ENCODE assay signal across 18 cellular contexts in the genomic region with DNA sequence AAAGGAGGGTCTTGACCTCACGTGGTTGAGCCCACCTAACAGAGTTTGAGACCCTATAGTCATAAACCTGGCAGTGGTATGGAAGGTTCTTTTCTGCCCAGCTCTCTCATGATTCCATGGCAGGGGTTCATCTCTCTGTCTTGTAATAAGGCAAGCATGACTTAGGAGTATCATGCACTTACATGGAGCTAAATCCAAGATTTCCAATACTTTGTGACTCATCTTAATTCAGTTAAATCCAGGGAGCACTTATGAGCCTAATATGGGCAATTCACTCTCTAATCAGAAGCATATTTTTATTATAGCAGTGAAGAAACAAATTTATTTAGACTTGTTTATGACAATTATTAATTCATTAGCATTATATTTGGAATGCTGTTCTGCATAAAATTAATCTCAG.
"Had no signal": no experiment of that assay in that cellular context is flagged by ENCODE, and none has a peak within 500 bp of the region (broad histone marks: within the 10 kb centered on the region; RNA-seq: fewer than 3 reads in every experiment).

No MANE protein-coding gene starts in this region.

- DNase-seq: activated CD4-positive, alpha-beta T cell treated with anti-CD3 and anti-CD28 coated beads, Interleukin-2, amount 10 ng/mL, durations not matched to agents 24 days and 14 days; activated CD8-positive, alpha-beta memory T cell treated with anti-CD3 and anti-CD28 coated beads, Interleukin-2, amount 10 ng/mL, durations not matched to agents 7 days and 5 days; activated CD8-positive, alpha-beta T cell treated with anti-CD3 and anti-CD28 coated beads for 36 hours; activated effector memory CD4-positive, alpha-beta T cell treated with anti-CD3 and anti-CD28 coated beads, Interleukin-2, amount 50 U/mL, for 16 hours; activated naive CD4-positive, alpha-beta T cell treated with anti-CD3 and anti-CD28 coated beads, Interleukin-2, amount 10 ng/mL, durations not matched to agents 7 days and 5 days; activated T-cell treated with anti-CD3 and anti-CD28 coated beads for 4 hours; body of pancreas; heart right ventricle; kidney; mammary epithelial cell; psoas muscle; stimulated activated CD4-positive, alpha-beta T cell treated with anti-CD3 and anti-CD28 coated beads, Interleukin-4, amount 100 ng/mL, for 24 hours; stimulated activated naive CD4-positive, alpha-beta T cell treated with Interleukin-2 at 50 U/mL for 16 hours had no signal

- H3K27me3 ChIP-seq: body of pancreas, cardiac muscle cell, heart right ventricle, neutrophil, pancreas, right atrium auricular region had no signal

- H3K36me3 ChIP-seq: cardiac muscle cell, heart right ventricle, neutrophil, pancreas, right atrium auricular region had no signal

- H3K4me1 ChIP-seq: psoas muscle, right atrium auricular region had no signal

- H3K4me3 ChIP-seq: body of pancreas, cardiac muscle cell, heart right ventricle, pancreas, psoas muscle, right atrium auricular region had no signal

- H3K9me3 ChIP-seq: body of pancreas, heart right ventricle, neutrophil, pancreas, psoas muscle, right atrium auricular region had no signal

- H3K27ac ChIP-seq: cardiac muscle cell, heart right ventricle, neutrophil, pancreas, psoas muscle, right atrium auricular region had no signal

- ATAC-seq: activated CD8-positive, alpha-beta memory T cell treated with anti-CD3 and anti-CD28 coated beads, Interleukin-2, amount 10 ng/mL, durations not matched to agents 7 days and 5 days; activated CD8-positive, alpha-beta T cell treated with anti-CD3 and anti-CD28 coated beads for 36 hours; natural killer cell treated with Interleukin-12 subunit alpha and Interleukin-12 subunit beta and Interleukin-15 and Interleukin-18, amount 100 ng/mL, for 72 hours; psoas muscle had no signal
